ENCODE assay signal across 9 cellular contexts in genomic region chr22:31139866-31140716, GRCh38.
DNase-seq lines count a peak whose midpoint lies in the region; ATAC-seq and TF ChIP-seq lines count a peak whose summit lies in the region.
"Had no signal": no experiment of that assay in that cellular context is flagged by ENCODE, and none has a peak within 500 bp of the region (broad histone marks: within the 10 kb centered on the region; RNA-seq: fewer than 3 reads in every experiment).

Gene PLA2G3 (minus strand): TSS chr22:31140508. CDS start chr22:31140354, 154 bp downstream.

- H3K36me3 ChIP-seq in effector memory CD4-positive, alpha-beta T cell (ENCODE audit: control insufficient read depth, insufficient read depth, low read length): no peaks in the 10 kb centered on the region

- peaks cover 7% of the 10 kb centered on the region for H3K4me1 Mint-ChIP-seq in activated T-cell treated with anti-CD3 and anti-CD28 coated beads, Interleukin-2, amount 50 U/mL, for 24 hours (ENCODE audit: low read depth)

- no peaks in the 10 kb centered on the region for H3K9me3 ChIP-seq in effector memory CD4-positive, alpha-beta T cell (ENCODE audit: control insufficient read depth, low read length)

- peaks cover 8% of the 10 kb centered on the region for H3K27me3 Mint-ChIP-seq in activated T-cell treated with anti-CD3 and anti-CD28 coated beads, Interleukin-2, amount 50 U/mL, for 24 hours

- no peak within 1 kb of the TSS for H3K27ac ChIP-seq in effector memory CD4-positive, alpha-beta T cell (ENCODE audit: insufficient read depth, low read length, poor library complexity, severe bottlenecking)

- no peak within 1 kb of the TSS for H3K4me3 Mint-ChIP-seq in activated T-cell treated with anti-CD3 and anti-CD28 coated beads, Interleukin-2, amount 50 U/mL, for 24 hours

- ATAC-seq in GM18505 (IDR thresholded peaks at IDR 0.05; ENCODE audit: unreplicated experiment): no peak

- H3K9me3 Mint-ChIP-seq in activated T-cell treated with anti-CD3 and anti-CD28 coated beads, Interleukin-2, amount 50 U/mL, for 24 hours: no peaks in the 10 kb centered on the region

- H3K4me1 ChIP-seq in effector memory CD4-positive, alpha-beta T cell (ENCODE audit: control insufficient read depth, insufficient read depth, low read length, poor library complexity, severe bottlenecking): no peaks in the 10 kb centered on the region

- H3K36me3 Mint-ChIP-seq in activated T-cell treated with anti-CD3 and anti-CD28 coated beads, Interleukin-2, amount 50 U/mL, for 24 hours (ENCODE audit: low read depth): no peaks in the 10 kb centered on the region

- no peaks in the 10 kb centered on the region for H3K27me3 ChIP-seq in effector memory CD4-positive, alpha-beta T cell (replicated peaks; ENCODE audit: control insufficient read depth, insufficient read depth, low read length, poor library complexity, severe bottlenecking)

- TF ChIP-seq POLR2A in GM18505 (IDR thresholded peaks at IDR 0.05; ENCODE audit: borderline replicate concordance, extremely low read depth, insufficient read depth, insufficient read length): no peak

- no peak within 1 kb of the TSS for H3K27ac Mint-ChIP-seq in activated T-cell treated with anti-CD3 and anti-CD28 coated beads, Interleukin-2, amount 50 U/mL, for 24 hours

- DNase-seq in AG08395 (ENCODE audit: low spot score): peak; percentile 54
- DNase-seq in HuH-7 (ENCODE audit: low spot score): peak; percentile 34
- peak; percentile 54 for DNase-seq in astrocyte of the hippocampus (ENCODE audit: low read depth, low spot score)
- DNase-seq in iris pigment epithelial cell (ENCODE audit: low read depth): peak; percentile 78
- no peak for DNase-seq in Kasumi-1 (lab: John Stamatoyannopoulos, UW)
- no peak for DNase-seq in effector memory CD4-positive, alpha-beta T cell
- no peak for DNase-seq in activated T-cell treated with anti-CD3 and anti-CD28 coated beads, Interleukin-2, amount 50 U/mL, for 24 hours
- DNase-seq: erythroblast had no signal

- H3K4me3 ChIP-seq in effector memory CD4-positive, alpha-beta T cell (ENCODE audit: insufficient read depth, low read depth, low read length, poor library complexity, severe bottlenecking): no peak within 1 kb of the TSS

Comparison
In these comparisons a context has a peak if more than half of its experiments do, and no peak if none do; other contexts are left out.
1. DNase-seq: peak in AG08395 (single experiment), HuH-7 (single experiment), astrocyte of the hippocampus (single experiment) and iris pigment epithelial cell (single experiment); none in Kasumi-1 (0 of 2), effector memory CD4-positive, alpha-beta T cell (0 of 3) and activated T-cell treated with anti-CD3 and anti-CD28 coated beads, Interleukin-2, amount 50 U/mL, for 24 hours (single experiment).